ENCODE assay signal across 8 cellular contexts in the genomic region with DNA sequence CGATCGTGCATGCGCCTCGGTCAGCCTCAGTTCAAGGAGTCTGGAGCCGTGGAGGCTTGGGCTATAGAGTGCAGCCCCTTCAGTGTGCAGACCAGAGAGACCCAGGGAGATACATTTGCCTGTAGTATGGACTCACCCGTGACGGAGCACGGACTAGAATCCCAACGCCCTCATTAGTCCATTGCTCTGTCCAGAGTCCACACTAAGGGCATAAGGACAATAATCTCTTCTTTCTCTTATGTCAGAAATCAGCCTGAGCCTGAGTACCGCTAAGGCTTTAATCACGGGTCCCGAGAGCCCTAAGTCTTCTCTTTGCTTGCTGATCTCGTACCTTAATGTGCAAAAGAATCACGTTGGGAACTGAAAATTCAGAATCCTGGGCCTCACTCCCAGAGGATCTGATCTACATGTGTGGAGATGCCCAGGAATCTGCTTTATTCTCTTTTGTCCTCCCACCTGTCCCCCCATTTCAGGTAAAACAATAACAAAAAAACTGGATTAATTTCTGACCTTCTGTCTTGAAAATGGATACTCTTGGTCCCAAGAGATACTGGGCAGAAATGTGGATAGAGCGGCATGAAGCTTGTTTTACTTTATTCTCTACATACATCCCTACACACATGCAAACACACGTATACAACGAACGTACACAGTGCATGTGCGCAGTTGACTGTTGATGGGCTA. TPM values are rescaled to one million over a fixed set of nuclear protein-coding genes. Genes with fewer than 3 reads are reported as not detected.
DNase-seq lines count a peak whose midpoint lies in the region; ATAC-seq lines count a peak whose summit lies in the region.

No MANE protein-coding gene starts in this region.

- intact Hi-C loops in activated T-helper 1 cell treated with anti-CD3 and anti-CD28 coated beads, Interleukin-12 subunit alpha, Interleukin-12 subunit beta, Interleukin-2, Interleukin-4 antibody, amounts not matched to agents 30 ng/mL and 10 ng/mL and 1 ng/mL, durations not matched to agents 14 hours and 24 hours and 36 hours (cut with micrococcal nuclease) = loop anchor here (2.0 to 5.0 kb wide), 6 partner anchors 38 to 902 kb away; partner anchors contain the start of genes SERPINB1, SLC22A23 and TUBB2A
- intact Hi-C loops in left cardiac atrium (cut with DNase I) = no loop called here

- no peaks in the 10 kb centered on the region for H3K27me3 ChIP-seq in rectal smooth muscle tissue (ENCODE audit: control insufficient read depth, insufficient read depth, low read length)

- peaks cover 23% of the 10 kb centered on the region for H3K4me1 Mint-ChIP-seq in activated T-helper 1 cell treated with anti-CD3 and anti-CD28 coated beads, Interleukin-12 subunit alpha, Interleukin-12 subunit beta, Interleukin-2, Interleukin-4 antibody, amounts not matched to agents 30 ng/mL and 10 ng/mL and 1 ng/mL, durations not matched to agents 14 hours and 24 hours and 36 hours (ENCODE audit: low read depth)

- H3K27ac Mint-ChIP-seq in activated T-helper 1 cell treated with anti-CD3 and anti-CD28 coated beads, Interleukin-12 subunit alpha, Interleukin-12 subunit beta, Interleukin-2, Interleukin-4 antibody, amounts not matched to agents 30 ng/mL and 10 ng/mL and 1 ng/mL, durations not matched to agents 14 hours and 24 hours and 36 hours = peak overlapping the region; percentile 78

- ATAC-seq in GM19463 (IDR thresholded peaks at IDR 0.05; ENCODE audit: unreplicated experiment) (peak; percentile 27), HG03520 (IDR thresholded peaks at IDR 0.05; ENCODE audit: unreplicated experiment) (peak; percentile 23), left cardiac atrium (peak; percentile 29 to 57), GM19397 (IDR thresholded peaks at IDR 0.05; ENCODE audit: unreplicated experiment) (no peak)

- H3K36me3 Mint-ChIP-seq in activated T-helper 1 cell treated with anti-CD3 and anti-CD28 coated beads, Interleukin-12 subunit alpha, Interleukin-12 subunit beta, Interleukin-2, Interleukin-4 antibody, amounts not matched to agents 30 ng/mL and 10 ng/mL and 1 ng/mL, durations not matched to agents 14 hours and 24 hours and 36 hours (ENCODE audit: low read depth) = peaks cover 8% of the 10 kb centered on the region

- no peaks in the 10 kb centered on the region for H3K9me3 Mint-ChIP-seq in activated T-helper 1 cell treated with anti-CD3 and anti-CD28 coated beads, Interleukin-12 subunit alpha, Interleukin-12 subunit beta, Interleukin-2, Interleukin-4 antibody, amounts not matched to agents 30 ng/mL and 10 ng/mL and 1 ng/mL, durations not matched to agents 14 hours and 24 hours and 36 hours

- peaks cover 10% of the 10 kb centered on the region for H3K4me1 ChIP-seq in rectal smooth muscle tissue (ENCODE audit: control insufficient read depth, insufficient read depth, low read length)

- DNase-seq in DMS79 (lab: John Stamatoyannopoulos, UW) (peak; percentile 13), left cardiac atrium (no peak), UCSD-AML1 (lab: John Stamatoyannopoulos, UW; ENCODE audit: unreplicated experiment) (no peak)
- no peak for DNase-seq in activated T-helper 1 cell treated with anti-CD3 and anti-CD28 coated beads, Interleukin-12 subunit alpha, Interleukin-12 subunit beta, Interleukin-2, Interleukin-4 antibody, amounts not matched to agents 30 ng/mL and 10 ng/mL and 1 ng/mL, durations not matched to agents 14 hours and 24 hours and 36 hours (ENCODE audit: low spot score)

- no peaks in the 10 kb centered on the region for H3K27me3 Mint-ChIP-seq in activated T-helper 1 cell treated with anti-CD3 and anti-CD28 coated beads, Interleukin-12 subunit alpha, Interleukin-12 subunit beta, Interleukin-2, Interleukin-4 antibody, amounts not matched to agents 30 ng/mL and 10 ng/mL and 1 ng/mL, durations not matched to agents 14 hours and 24 hours and 36 hours (ENCODE audit: insufficient read depth)

- H3K9ac ChIP-seq in rectal smooth muscle tissue (ENCODE audit: low read length) = peak overlapping the region; percentile 5

- peak overlapping the region; percentile 82 for H3K4me3 Mint-ChIP-seq in activated T-helper 1 cell treated with anti-CD3 and anti-CD28 coated beads, Interleukin-12 subunit alpha, Interleukin-12 subunit beta, Interleukin-2, Interleukin-4 antibody, amounts not matched to agents 30 ng/mL and 10 ng/mL and 1 ng/mL, durations not matched to agents 14 hours and 24 hours and 36 hours

- H3K4me3 ChIP-seq in rectal smooth muscle tissue (ENCODE audit: low read length) = peak overlapping the region; percentile 72

- peaks cover 4% of the 10 kb centered on the region for H3K36me3 ChIP-seq in rectal smooth muscle tissue (ENCODE audit: control insufficient read depth, insufficient read depth, low read length)

- peak overlapping the region; percentile 98 for H3K27ac ChIP-seq in rectal smooth muscle tissue (ENCODE audit: low read depth, low read length)

RNA-seq across cellular contexts. Expression of gene BPHL, which starts 0.7 kb away (rescaled TPM):
- total RNA-seq in activated T-helper 1 cell treated with anti-CD3 and anti-CD28 coated beads, Interleukin-12 subunit alpha, Interleukin-12 subunit beta, Interleukin-2, Interleukin-4 antibody, amounts not matched to agents 30 ng/mL and 10 ng/mL and 1 ng/mL, durations not matched to agents 14 hours and 24 hours and 36 hours = 6.6 and 7.9 TPM in 2 replicates
- 10 to 100 TPM; 12.4 to 13.6 TPM for total RNA-seq in left cardiac atrium

RNA-seq across cellular contexts. Expression of gene TUBB2A, which starts 38.2 kb away (rescaled TPM):
- total RNA-seq in activated T-helper 1 cell treated with anti-CD3 and anti-CD28 coated beads, Interleukin-12 subunit alpha, Interleukin-12 subunit beta, Interleukin-2, Interleukin-4 antibody, amounts not matched to agents 30 ng/mL and 10 ng/mL and 1 ng/mL, durations not matched to agents 14 hours and 24 hours and 36 hours = 5.2 and 5.6 TPM in 2 replicates
- 10 to 100 TPM; 43.8 to 57.8 TPM for total RNA-seq in left cardiac atrium

RNA-seq across cellular contexts. Expression of gene RIPK1, which starts 50.9 kb away (rescaled TPM):
- total RNA-seq in activated T-helper 1 cell treated with anti-CD3 and anti-CD28 coated beads, Interleukin-12 subunit alpha, Interleukin-12 subunit beta, Interleukin-2, Interleukin-4 antibody, amounts not matched to agents 30 ng/mL and 10 ng/mL and 1 ng/mL, durations not matched to agents 14 hours and 24 hours and 36 hours = 17.1 and 19.4 TPM in 2 replicates
- total RNA-seq in left cardiac atrium = 10 to 100 TPM; 10.6 to 13.1 TPM
